15 cellular contexts compared by ENCODE assay signal in the genomic region with DNA sequence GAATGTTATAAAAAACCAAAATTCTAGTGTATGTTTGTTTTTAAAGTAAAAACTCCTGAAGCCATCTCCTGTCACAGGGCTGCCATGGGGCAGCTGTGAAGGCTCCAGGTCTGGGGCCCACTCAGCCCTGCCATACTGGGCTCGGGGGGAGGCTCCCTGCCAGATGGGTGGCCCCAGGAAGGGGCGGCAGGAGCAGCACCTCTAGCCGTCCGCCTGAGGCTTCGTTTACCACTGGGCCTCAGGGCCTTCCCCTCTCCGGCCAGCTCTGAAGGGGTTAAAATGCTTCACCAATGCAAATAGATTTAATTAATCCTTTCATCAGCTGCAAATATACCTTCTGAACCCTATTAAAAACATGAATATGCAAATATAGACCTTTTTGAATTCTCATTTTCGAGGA.
A peak's percentile ranks its signal among the peaks of the same experiment; 100 is the strongest.
DNase-seq lines count a peak whose midpoint lies in the region; ATAC-seq and TF ChIP-seq lines count a peak whose summit lies in the region.
"Had no signal": no experiment of that assay in that cellular context is flagged by ENCODE, and none has a peak within 500 bp of the region (broad histone marks: within the 10 kb centered on the region; RNA-seq: fewer than 3 reads in every experiment).

No MANE protein-coding gene starts in this region.

- no peak for ATAC-seq in left ventricle myocardium superior
- ATAC-seq in GM19035 (IDR thresholded peaks at IDR 0.05; ENCODE audit: unreplicated experiment), result no peak
- ATAC-seq: A549 had no signal

- WGBS in suprapubic skin, result 85% methylated on average over 7 of the region's 7 CpGs

- H3K36me3 ChIP-seq in right atrium auricular region (no peaks in the 10 kb centered on the region), osteoblast (ENCODE audit: insufficient read depth, low read length) (no peaks in the 10 kb centered on the region), suprapubic skin (no peaks in the 10 kb centered on the region)

- TF ChIP-seq POLR2A in suprapubic skin (IDR thresholded peaks at IDR 0.05), result no peak

- TF ChIP-seq EP300 in suprapubic skin (IDR thresholded peaks at IDR 0.05), result no peak

- H3K27ac ChIP-seq in right atrium auricular region (no peak overlapping the region), osteoblast (ENCODE audit: low read depth, low read length) (no peak overlapping the region), suprapubic skin (no peak overlapping the region)
- H3K27ac ChIP-seq: A549 had no signal

- intact Hi-C loops in left ventricle myocardium superior (cut with micrococcal nuclease), result no loop called here

- no peaks in the 10 kb centered on the region for H3K27me3 ChIP-seq in right atrium auricular region
- no peaks in the 10 kb centered on the region for H3K27me3 ChIP-seq in osteoblast (ENCODE audit: insufficient read depth, low read length)
- H3K27me3 ChIP-seq in suprapubic skin, result no peaks in the 10 kb centered on the region

- DNase-seq in right atrium auricular region (ENCODE audit: low spot score) (peak; percentile 18), left ventricle myocardium superior (no peak), osteoblast (ENCODE audit: insufficient read length, low spot score, missing footprints) (peak; percentile 57), suprapubic skin (ENCODE audit: low spot score in 2 of 2) (peak; percentile 18 to 72), superior temporal gyrus (ENCODE audit: extremely low spot score) (no peak)
- DNase-seq in stimulated activated CD4-positive, alpha-beta T cell treated with anti-CD3 and anti-CD28 coated beads, Interleukin-4, amount 100 ng/mL, for 24 hours, result no peak
- DNase-seq: Caco-2; CD8-positive, alpha-beta memory T cell; DND-41; GDM1; HCEC 1CT; HFFc6; IMR-90 had no signal

- no peak overlapping the region for H3K4me3 ChIP-seq in right atrium auricular region
- no peak overlapping the region for H3K4me3 ChIP-seq in osteoblast (ENCODE audit: insufficient read depth, low read length)
- no peak overlapping the region for H3K4me3 ChIP-seq in suprapubic skin
- H3K4me3 ChIP-seq: A549 had no signal

- no peaks in the 10 kb centered on the region for H4K20me1 ChIP-seq in osteoblast (ENCODE audit: insufficient read depth, low read length)

- no peak overlapping the region for H2AFZ ChIP-seq in osteoblast (ENCODE audit: low read length)

- TF ChIP-seq CTCF in right atrium auricular region (IDR thresholded peaks at IDR 0.05) (no peak), osteoblast (IDR thresholded peaks at IDR 0.05; ENCODE audit: extremely low read depth, low read depth, low read length) (no peak), suprapubic skin (IDR thresholded peaks at IDR 0.05) (no peak)

- no peak overlapping the region for H3K4me2 ChIP-seq in osteoblast (ENCODE audit: insufficient read depth, low read length)
- H3K4me2 ChIP-seq: A549 had no signal

- H3K9me3 ChIP-seq in right atrium auricular region (no peaks in the 10 kb centered on the region), osteoblast (ENCODE audit: low read depth, low read length) (no peaks in the 10 kb centered on the region), suprapubic skin (no peaks in the 10 kb centered on the region)
- H3K9me3 ChIP-seq: A549 had no signal

- no peaks in the 10 kb centered on the region for H3K79me2 ChIP-seq in osteoblast (ENCODE audit: insufficient read depth, low read length)

- H3K4me1 ChIP-seq in right atrium auricular region, result peaks cover 0 to 22% of the 10 kb centered on the region in 2 donors
- no peaks in the 10 kb centered on the region for H3K4me1 ChIP-seq in osteoblast (ENCODE audit: insufficient read depth, low read length)
- H3K4me1 ChIP-seq in suprapubic skin, result peaks cover 32% of the 10 kb centered on the region
- H3K4me1 ChIP-seq: A549 had no signal

Comparison
In these comparisons a context has a peak if more than half of its experiments do, and no peak if none do; other contexts are left out.
1. DNase-seq: peak in right atrium auricular region (single experiment), osteoblast (single experiment) and suprapubic skin (2 of 2); none in left ventricle myocardium superior (single experiment), superior temporal gyrus (single experiment) and stimulated activated CD4-positive, alpha-beta T cell treated with anti-CD3 and anti-CD28 coated beads, Interleukin-4, amount 100 ng/mL, for 24 hours (single experiment).